16 cellular contexts compared by ENCODE assay signal in genomic region chr7:2062648-2063047, GRCh38.
DNase-seq lines count a peak whose midpoint lies in the region; ATAC-seq, FAIRE-seq and TF ChIP-seq lines count a peak whose summit lies in the region.
"Had no signal": no experiment of that assay in that cellular context is flagged by ENCODE, and none has a peak within 500 bp of the region (broad histone marks: within the 10 kb centered on the region; RNA-seq: fewer than 3 reads in every experiment).

No MANE protein-coding gene starts in this region.

- intact Hi-C loops in left colon (cut with DNase I, micrococcal nuclease) = no loop called here
- intact Hi-C loops in dorsolateral prefrontal cortex (cut with DNase I) = no loop called here

- TF ChIP-seq CTCF in dorsolateral prefrontal cortex (IDR thresholded peaks at IDR 0.05 in 54 of 56, conservative IDR thresholded peaks at IDR 0.05 in 2 of 56; ENCODE audit: low read depth in 1 of 56, partially characterized antibody in 56 of 56) (no peak), gastroesophageal sphincter (IDR thresholded peaks at IDR 0.05) (no peak), coronary artery (IDR thresholded peaks at IDR 0.05) (no peak)

- H3K36me3 ChIP-seq in BLaER1 treated with 17β-estradiol and CSF1 and Interleukin-3, amounts not matched to agents 10 nM and 100 nM = peaks cover 24 to 42% (median 31%) of the 10 kb centered on the region in 11 experiments
- H3K36me3 ChIP-seq in small intestine (ENCODE audit: control insufficient read depth in 2 of 2, insufficient read depth in 2 of 2, low read length in 2 of 2) (peaks cover 0 to 3% of the 10 kb centered on the region in 2 donors), gastroesophageal sphincter (peaks cover 0 to 30% of the 10 kb centered on the region in 2 donors)
- H3K36me3 ChIP-seq: SJCRH30 had no signal

- H3K4me2 ChIP-seq in BLaER1 treated with 17β-estradiol and CSF1 and Interleukin-3, amounts not matched to agents 10 nM and 100 nM = peak overlapping the region; percentile 8 to 99 (median 96); a peak in 18 of 22 replicates
- H3K4me2 ChIP-seq: PC-9 had no signal

- H3K4me3 ChIP-seq in BLaER1 treated with 17β-estradiol and CSF1 and Interleukin-3, amounts not matched to agents 10 nM and 100 nM = no peak overlapping the region
- H3K4me3 ChIP-seq in small intestine (ENCODE audit: low read depth in 1 of 2, low read length in 2 of 2) (no peak overlapping the region), dorsolateral prefrontal cortex (no peak overlapping the region), gastroesophageal sphincter (no peak overlapping the region), coronary artery (no peak overlapping the region)
- H3K4me3 ChIP-seq: PC-9, SJCRH30 had no signal

- H3K4me1 ChIP-seq in BLaER1 treated with 17β-estradiol and CSF1 and Interleukin-3, amounts not matched to agents 10 nM and 100 nM = peaks cover 50 to 62% (median 56%) of the 10 kb centered on the region in 10 experiments
- H3K4me1 ChIP-seq in small intestine (ENCODE audit: control insufficient read depth in 2 of 2, insufficient read depth in 1 of 2, low read depth in 1 of 2, low read length in 1 of 2) (no peaks in the 10 kb centered on the region), gastroesophageal sphincter (peaks cover 0 to 11% (median 0%) of the 10 kb centered on the region in 3 donors)
- H3K4me1 ChIP-seq: SJCRH30 had no signal

- H3K9me3 ChIP-seq in BLaER1 treated with 17β-estradiol and CSF1 and Interleukin-3, amounts not matched to agents 10 nM and 100 nM (replicated peaks in 1 of 11) = peaks cover 18 to 30% (median 28%) of the 10 kb centered on the region in 11 experiments
- H3K9me3 ChIP-seq in small intestine (ENCODE audit: control insufficient read depth, low read depth) (no peaks in the 10 kb centered on the region), gastroesophageal sphincter (peaks cover 0 to 8% (median 0%) of the 10 kb centered on the region in 3 donors)
- H3K9me3 ChIP-seq: SJCRH30 had no signal

- no peak overlapping the region for H3K27ac ChIP-seq in BLaER1 treated with 17β-estradiol and CSF1 and Interleukin-3, amounts not matched to agents 10 nM and 100 nM
- H3K27ac ChIP-seq in small intestine (ENCODE audit: low read depth in 1 of 2, low read length in 1 of 2) (no peak overlapping the region), dorsolateral prefrontal cortex (no peak overlapping the region), gastroesophageal sphincter (no peak overlapping the region), coronary artery (no peak overlapping the region)
- H3K27ac ChIP-seq: PC-9, SJCRH30 had no signal

- H3K27me3 ChIP-seq in BLaER1 treated with 17β-estradiol and CSF1 and Interleukin-3, amounts not matched to agents 10 nM and 100 nM = peaks cover 0 to 44% (median 1%) of the 10 kb centered on the region in 11 experiments; a peak in 7 of 22 replicates
- H3K27me3 ChIP-seq in small intestine (ENCODE audit: control insufficient read depth in 2 of 2, insufficient read depth in 2 of 2, low read length in 2 of 2) (no peaks in the 10 kb centered on the region), dorsolateral prefrontal cortex (no peaks in the 10 kb centered on the region), gastroesophageal sphincter (no peaks in the 10 kb centered on the region)
- H3K27me3 ChIP-seq: SJCRH30 had no signal

- TF ChIP-seq EP300 in gastroesophageal sphincter (IDR thresholded peaks at IDR 0.05) = no peak

- 23 to 73% (median 53%) methylated on average over 11 of the region's 11 CpGs for WGBS in small intestine, 3 donors
- WGBS in gastroesophageal sphincter (ENCODE audit: low coverage in 1 of 2), 2 donors = 96 to 100% methylated on average over 6 to 7 of the region's 11 CpGs

- peaks cover 21 to 80% (median 66%) of the 10 kb centered on the region in 11 experiments for H4K20me1 ChIP-seq in BLaER1 treated with 17β-estradiol and CSF1 and Interleukin-3, amounts not matched to agents 10 nM and 100 nM

- no peak for FAIRE-seq in small intestine (lab: Jason Lieb, UNC)
- FAIRE-seq: D721Med had no signal

- ATAC-seq in left colon = peak; percentile 68
- no peak for ATAC-seq in gastroesophageal sphincter
- ATAC-seq: CD8-positive, alpha-beta T cell had no signal

- peak; percentile 65 for DNase-seq in HuH-7 (ENCODE audit: low spot score)
- DNase-seq in left colon = peak in 1 of 2 donors; percentile 24
- DNase-seq in small intestine = peak; percentile 64
- DNase-seq in dorsolateral prefrontal cortex = no peak
- no peak for DNase-seq in coronary artery (ENCODE audit: low spot score)
- DNase-seq: ACHN; AML-193; CD8-positive, alpha-beta T cell; H7; NCI-H2171; NCI-H82; PC-9; SJCRH30 had no signal

- H3K9ac ChIP-seq in BLaER1 treated with 17β-estradiol and CSF1 and Interleukin-3, amounts not matched to agents 10 nM and 100 nM = 0 out of 22 replicates have a peak overlapping the region, but pooled peaks of 1 of the 11 experiments have one; percentile 73

- TF ChIP-seq POLR2A in gastroesophageal sphincter (IDR thresholded peaks at IDR 0.05) = no peak

Comparison
In these comparisons a context has a peak if more than half of its experiments do, and no peak if none do; other contexts are left out.
1. DNase-seq: peak in HuH-7 (single experiment) and small intestine (single experiment); none in dorsolateral prefrontal cortex (0 of 10) and coronary artery (single experiment).